In the genomic region with DNA sequence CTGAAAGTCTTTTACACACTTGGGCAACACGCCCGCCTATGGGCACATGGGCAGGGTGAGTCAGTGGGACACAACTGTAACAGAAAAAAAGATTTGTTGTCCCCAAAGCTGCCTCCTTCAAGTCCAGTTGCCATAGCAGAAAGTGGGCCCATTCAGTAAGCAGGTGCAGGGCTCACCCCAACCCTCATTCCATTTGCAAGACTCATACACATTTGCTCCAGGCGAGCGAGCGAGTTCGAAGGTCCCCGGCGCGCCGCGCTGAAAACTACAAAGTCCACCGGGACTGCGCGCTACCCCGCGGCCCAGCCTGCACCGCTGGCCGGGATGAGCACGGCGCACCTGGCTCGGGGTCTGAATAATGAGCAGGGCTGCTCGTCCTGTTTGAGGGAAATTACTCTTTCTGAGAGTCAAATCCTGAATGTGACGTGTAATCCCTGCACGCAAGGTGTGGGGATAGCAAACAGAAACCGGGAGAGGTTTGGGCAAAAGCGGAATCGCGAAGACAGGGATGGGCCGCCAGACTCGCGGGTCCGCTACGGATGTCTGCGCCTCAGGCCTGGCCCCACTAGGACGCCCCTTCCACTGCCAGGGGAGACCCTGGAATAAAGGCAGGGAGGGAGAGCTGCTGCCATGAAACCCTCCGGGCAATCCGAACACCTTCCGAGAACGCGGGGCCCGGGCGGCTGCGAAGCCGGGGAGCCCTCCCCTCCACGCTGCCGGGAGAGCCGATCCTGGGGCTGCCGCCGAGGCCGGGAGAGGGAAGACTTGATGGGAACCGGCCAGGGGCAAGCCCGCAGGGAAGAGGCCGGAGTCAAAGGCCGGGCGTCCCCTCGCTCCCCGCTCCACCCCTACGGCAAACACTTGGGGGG, we compare ENCODE assay signal across 8 cellular contexts. TPM values are rescaled to one million over a fixed set of nuclear protein-coding genes. Genes with fewer than 3 reads are reported as not detected.
DNase-seq lines count a peak whose midpoint lies in the region; ATAC-seq and TF ChIP-seq lines count a peak whose summit lies in the region.

No MANE protein-coding gene starts in this region.

- no peak for TF ChIP-seq CTCF in MCF 10A (IDR thresholded peaks at IDR 0.05; ENCODE audit: unreplicated experiment)

- H3K27me3 Mint-ChIP-seq in MCF 10A (ENCODE audit: insufficient read depth, unreplicated experiment): no peaks in the 10 kb centered on the region
- peaks cover 37% of the 10 kb centered on the region for H3K27me3 Mint-ChIP-seq in stimulated activated memory B cell treated with anti-CD40 and anti-IgM and Interleukin-4, amounts not matched to agents 10 μg/mL and 1 μg/mL and 100 μg/mL, for 72 hours

- peaks cover 6% of the 10 kb centered on the region for H3K36me3 Mint-ChIP-seq in MCF 10A (ENCODE audit: insufficient read depth, unreplicated experiment)
- H3K36me3 Mint-ChIP-seq in stimulated activated memory B cell treated with anti-CD40 and anti-IgM and Interleukin-4, amounts not matched to agents 10 μg/mL and 1 μg/mL and 100 μg/mL, for 72 hours: no peaks in the 10 kb centered on the region

- CTCF ChIA-PET in MCF 10A (lab: Yijun Ruan, JAX): interaction anchor here (0.6 to 1.6 kb wide), 5 partner anchors 35 to 155 kb away, joined by 3 to 5 read pairs (median 3); no protein-coding TSS in a partner anchor

- H3K27ac Mint-ChIP-seq in MCF 10A (ENCODE audit: low read depth, unreplicated experiment): peak overlapping the region; percentile 92
- no peak overlapping the region for H3K27ac Mint-ChIP-seq in stimulated activated memory B cell treated with anti-CD40 and anti-IgM and Interleukin-4, amounts not matched to agents 10 μg/mL and 1 μg/mL and 100 μg/mL, for 72 hours

- H3K4me1 Mint-ChIP-seq in MCF 10A (ENCODE audit: insufficient read depth, unreplicated experiment): peaks cover 11% of the 10 kb centered on the region
- H3K4me1 Mint-ChIP-seq in stimulated activated memory B cell treated with anti-CD40 and anti-IgM and Interleukin-4, amounts not matched to agents 10 μg/mL and 1 μg/mL and 100 μg/mL, for 72 hours: peaks cover 6% of the 10 kb centered on the region

- peaks cover 2% of the 10 kb centered on the region for H3K27me3 ChIP-seq in layer of hippocampus (ENCODE audit: control insufficient read depth, insufficient read depth, low read length)

- peak; percentile 9 for DNase-seq in stimulated activated CD4-positive, alpha-beta T cell treated with anti-CD3 and anti-CD28 coated beads, Interleukin-15, amount 100 ng/mL, for 24 hours
- no peak for DNase-seq in stimulated activated CD4-positive, alpha-beta T cell treated with anti-CD3 and anti-CD28 coated beads, Interleukin-2, amount 100 ng/mL, for 48 hours
- DNase-seq in MCF 10A (ENCODE audit: unreplicated experiment): peak; percentile 67
- DNase-seq in H4 (ENCODE audit: low spot score): no peak
- DNase-seq in activated CD4-positive, alpha-beta T cell treated with anti-CD3 and anti-CD28 coated beads for 4 hours: no peak

- H3K9me3 Mint-ChIP-seq in MCF 10A (ENCODE audit: unreplicated experiment): no peaks in the 10 kb centered on the region
- H3K9me3 Mint-ChIP-seq in stimulated activated memory B cell treated with anti-CD40 and anti-IgM and Interleukin-4, amounts not matched to agents 10 μg/mL and 1 μg/mL and 100 μg/mL, for 72 hours: no peaks in the 10 kb centered on the region

- no peak for ATAC-seq in stimulated activated memory B cell treated with anti-CD40 and anti-IgM and Interleukin-4, amounts not matched to agents 10 μg/mL and 1 μg/mL and 100 μg/mL, for 72 hours
- no peak for ATAC-seq in GM18511 (IDR thresholded peaks at IDR 0.05; ENCODE audit: unreplicated experiment)

- H3K27ac ChIP-seq in layer of hippocampus (ENCODE audit: low read depth, low read length): peak overlapping the region; percentile 96

- POLR2A ChIA-PET in MCF 10A (lab: Yijun Ruan, JAX): interaction anchor here (0.7 to 1.4 kb wide), 14 partner anchors 9 to 92 kb away, joined by 3 to 5 read pairs (median 3); no protein-coding TSS in a partner anchor

- H3K4me3 Mint-ChIP-seq in MCF 10A (ENCODE audit: unreplicated experiment): peak overlapping the region; percentile 85
- H3K4me3 Mint-ChIP-seq in stimulated activated memory B cell treated with anti-CD40 and anti-IgM and Interleukin-4, amounts not matched to agents 10 μg/mL and 1 μg/mL and 100 μg/mL, for 72 hours: peak overlapping the region; percentile 9

- intact Hi-C loops in MCF 10A (cut with micrococcal nuclease): loop anchor here (1.0 to 5.0 kb wide), 3 partner anchors 37 to 153 kb away; no protein-coding TSS in a partner anchor

- BruUV-seq in MCF 10A (replicated peaks; lab: Mats Ljungman, UMichigan): TSS peak; percentile 65

RNA-seq across cellular contexts. Expression of a gene that starts 1.0 kb away (rescaled TPM):
- 7.3 and 12.3 TPM in 2 replicates for total RNA-seq in MCF 10A (2022)
- total RNA-seq in H4 (2014; rRNA removed; shearing (Covaris generic)): 0.21 and 0.81 TPM in 2 replicates

Comparison
In these comparisons a context has a peak if more than half of its experiments do, and no peak if none do; other contexts are left out.
1. DNase-seq: peak in stimulated activated CD4-positive, alpha-beta T cell treated with anti-CD3 and anti-CD28 coated beads, Interleukin-15, amount 100 ng/mL, for 24 hours (single experiment) and MCF 10A (single experiment); none in stimulated activated CD4-positive, alpha-beta T cell treated with anti-CD3 and anti-CD28 coated beads, Interleukin-2, amount 100 ng/mL, for 48 hours (0 of 2), H4 (single experiment) and activated CD4-positive, alpha-beta T cell treated with anti-CD3 and anti-CD28 coated beads for 4 hours (0 of 2).